ENCODE assay signal across 1 cellular context in the genomic region with DNA sequence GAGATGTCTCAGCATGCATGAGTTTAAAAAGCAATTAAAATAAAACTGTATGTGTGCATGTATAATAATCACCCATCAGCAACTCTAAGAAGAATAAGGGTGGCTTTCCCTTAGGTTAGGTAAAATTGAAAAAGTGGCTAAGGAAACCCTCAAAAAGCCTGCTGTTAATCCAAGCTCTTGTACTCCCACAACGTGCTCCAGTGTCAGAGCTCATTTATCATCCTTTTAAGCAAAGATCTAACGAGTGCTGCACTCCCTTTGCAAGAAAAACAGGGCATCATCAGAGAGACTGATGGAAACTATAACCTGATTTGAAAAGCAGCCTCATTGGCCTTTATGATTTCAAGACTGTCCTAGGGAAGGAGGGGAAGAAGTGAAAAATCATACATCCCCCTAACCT.
TF ChIP-seq lines count a peak whose summit lies in the region.

No MANE protein-coding gene starts in this region.

TF ChIP-seq in IMR-90, 13 proteins besides CTCF, POLR2A, EP300 and RAD21 (continued from another document):
- TF ChIP-seq, protein P1, sequence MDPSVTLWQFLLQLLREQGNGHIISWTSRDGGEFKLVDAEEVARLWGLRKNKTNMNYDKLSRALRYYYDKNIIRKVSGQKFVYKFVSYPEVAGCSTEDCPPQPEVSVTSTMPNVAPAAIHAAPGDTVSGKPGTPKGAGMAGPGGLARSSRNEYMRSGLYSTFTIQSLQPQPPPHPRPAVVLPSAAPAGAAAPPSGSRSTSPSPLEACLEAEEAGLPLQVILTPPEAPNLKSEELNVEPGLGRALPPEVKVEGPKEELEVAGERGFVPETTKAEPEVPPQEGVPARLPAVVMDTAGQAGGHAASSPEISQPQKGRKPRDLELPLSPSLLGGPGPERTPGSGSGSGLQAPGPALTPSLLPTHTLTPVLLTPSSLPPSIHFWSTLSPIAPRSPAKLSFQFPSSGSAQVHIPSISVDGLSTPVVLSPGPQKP (IDR thresholded peaks at IDR 0.05; ENCODE audit: borderline replicate concordance, low read depth, low read length), result no peak
- TF ChIP-seq SMC3 (IDR thresholded peaks at IDR 0.05; ENCODE audit: low read depth, low read length), result no peak
- no peak for TF ChIP-seq MXI1 (IDR thresholded peaks at IDR 0.05; ENCODE audit: borderline replicate concordance, low read depth, low read length)
